ENCODE assay signal across 8 cellular contexts in the genomic region with DNA sequence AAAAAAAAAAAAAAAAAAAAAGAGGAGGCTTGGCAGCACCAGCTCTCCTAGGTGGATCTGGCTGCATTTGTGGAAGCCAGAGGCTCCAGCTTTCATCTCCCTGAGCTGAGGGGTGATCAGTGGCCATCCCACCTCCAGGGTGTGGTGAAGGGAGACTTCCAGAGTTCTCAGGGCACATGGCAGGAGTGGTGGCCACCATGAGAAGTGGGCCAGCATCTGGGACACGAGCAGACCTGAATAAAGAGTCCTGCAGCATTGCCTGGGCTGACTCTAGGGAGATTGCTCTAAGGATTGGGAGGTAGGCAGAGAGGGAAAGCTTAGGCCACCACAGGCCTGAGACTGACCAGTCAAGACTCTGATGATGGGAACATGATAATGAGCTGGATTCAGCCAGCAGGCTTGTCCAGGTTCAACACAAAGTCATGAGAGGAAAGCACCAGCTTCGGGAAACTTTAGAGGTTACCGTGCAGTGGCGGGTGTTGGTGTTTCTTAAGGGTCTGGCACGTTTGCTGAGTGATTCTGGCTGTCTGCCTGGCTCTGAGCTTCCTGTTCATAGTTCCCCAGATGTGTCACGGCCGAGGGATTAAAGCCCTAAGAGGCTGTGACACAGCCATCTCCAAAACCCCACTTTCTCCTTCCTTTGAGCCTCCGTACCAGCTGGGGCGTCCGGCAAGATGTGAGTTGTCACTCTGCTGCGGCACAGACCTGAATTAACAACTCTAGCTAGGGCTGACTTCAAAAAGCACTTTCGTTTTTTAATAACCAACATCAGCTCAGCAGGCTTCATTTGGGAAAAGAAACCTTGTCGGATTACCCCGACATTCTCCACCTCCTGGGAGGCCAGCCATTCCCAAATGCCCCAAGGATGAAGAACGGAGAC. TPM values are rescaled to one million over a fixed set of nuclear protein-coding genes. Genes with fewer than 3 reads are reported as not detected.
A peak's percentile ranks its signal among the peaks of the same experiment; 100 is the strongest.
DNase-seq lines count a peak whose midpoint lies in the region; ATAC-seq and TF ChIP-seq lines count a peak whose summit lies in the region.

No MANE protein-coding gene starts in this region.

- POLR2A ChIA-PET in AG04450 (lab: Yijun Ruan, JAX): interaction anchor here (0.7 to 1.5 kb wide), 6 partner anchors 8 to 71 kb away, joined by 3 to 14 read pairs (median 4); a partner anchor contains a TSS
- POLR2A ChIA-PET in activated CD4-positive, alpha-beta memory T cell treated with anti-CD3 and anti-CD28 coated beads for 36 hours (lab: Charles Lee): interaction anchor here (0.6 to 3.5 kb wide), 13 partner anchors 10 to 99 kb away, joined by 3 to 28 read pairs (median 4); no protein-coding TSS in a partner anchor

- CTCF ChIA-PET in AG04450 (lab: Charles Lee): interaction anchor here (0.8 to 1.2 kb wide), 4 partner anchors 21 to 137 kb away, joined by 3 to 4 read pairs (median 4); no protein-coding TSS in a partner anchor
- CTCF ChIA-PET in activated CD4-positive, alpha-beta memory T cell treated with anti-CD3 and anti-CD28 coated beads for 36 hours (lab: Charles Lee): interaction anchor here (1.0 to 1.9 kb wide), 6 partner anchors 21 to 220 kb away, joined by 3 to 12 read pairs (median 7); no protein-coding TSS in a partner anchor

- DNase-seq in AG04450 (ENCODE audit: low read depth, low spot score) (no peak), epithelial cell of prostate (ENCODE audit: low read depth, low spot score) (no peak), pons (ENCODE audit: low spot score) (peak; percentile 4), vagina (ENCODE audit: extremely low spot score in 2 of 2) (no peak), islet precursor cell (no peak)
- peak; percentile 92 for DNase-seq in activated CD4-positive, alpha-beta memory T cell treated with anti-CD3 and anti-CD28 coated beads for 36 hours

- no peaks in the 10 kb centered on the region for H3K36me3 ChIP-seq in vagina

- H3K4me3 Mint-ChIP-seq in activated CD4-positive, alpha-beta memory T cell treated with anti-CD3 and anti-CD28 coated beads for 36 hours: peak overlapping the region; percentile 81

- H3K4me3 ChIP-seq in AG04450 (ENCODE audit: low read depth, low read length): peak overlapping the region; percentile 56
- peak overlapping the region; percentile 38 to 40 for H3K4me3 ChIP-seq in vagina

- no peak for TF ChIP-seq POLR2A in vagina (IDR thresholded peaks at IDR 0.05)

- TF ChIP-seq CTCF in AG04450 (IDR thresholded peaks at IDR 0.05; ENCODE audit: low read depth, low read length) (no peak), vagina (IDR thresholded peaks at IDR 0.05) (no peak)

- intact Hi-C loops in activated CD4-positive, alpha-beta memory T cell treated with anti-CD3 and anti-CD28 coated beads for 36 hours (cut with micrococcal nuclease): loop anchor here (1.0 to 5.0 kb wide), 6 partner anchors 10 to 77 kb away; no protein-coding TSS in a partner anchor
- intact Hi-C loops in vagina (cut with DNase I): no loop called here

- H3K27me3 Mint-ChIP-seq in activated CD4-positive, alpha-beta memory T cell treated with anti-CD3 and anti-CD28 coated beads for 36 hours: peaks cover 12% of the 10 kb centered on the region

- H3K4me1 ChIP-seq in vagina: peaks cover 28% of the 10 kb centered on the region

- H3K27me3 ChIP-seq in AG04450 (ENCODE audit: control insufficient read depth, insufficient read depth, low read length): no peaks in the 10 kb centered on the region
- H3K27me3 ChIP-seq in vagina: no peaks in the 10 kb centered on the region

- H3K4me1 Mint-ChIP-seq in activated CD4-positive, alpha-beta memory T cell treated with anti-CD3 and anti-CD28 coated beads for 36 hours (ENCODE audit: low read depth): peaks cover 50% of the 10 kb centered on the region

- H3K9me3 ChIP-seq in AG04450 (ENCODE audit: control insufficient read depth, insufficient read depth, low read length) (no peaks in the 10 kb centered on the region), vagina (no peaks in the 10 kb centered on the region)

- H3K36me3 Mint-ChIP-seq in activated CD4-positive, alpha-beta memory T cell treated with anti-CD3 and anti-CD28 coated beads for 36 hours: peaks cover 7% of the 10 kb centered on the region

- H3K9me3 Mint-ChIP-seq in activated CD4-positive, alpha-beta memory T cell treated with anti-CD3 and anti-CD28 coated beads for 36 hours: peaks cover 6% of the 10 kb centered on the region

- H3K27ac ChIP-seq in AG04450 (ENCODE audit: low read depth, low read length) (peak overlapping the region; percentile 83), epithelial cell of prostate (peak overlapping the region; percentile 5), vagina (peak overlapping the region; percentile 83)

- peak; percentile 70 for ATAC-seq in GM19438 (IDR thresholded peaks at IDR 0.05; ENCODE audit: low read depth, unreplicated experiment)
- ATAC-seq in HG03520 (IDR thresholded peaks at IDR 0.05; ENCODE audit: unreplicated experiment): peak; percentile 68

- H3K27ac Mint-ChIP-seq in activated CD4-positive, alpha-beta memory T cell treated with anti-CD3 and anti-CD28 coated beads for 36 hours: peak overlapping the region; percentile 86

RNA-seq across cellular contexts. Expression of a gene that starts 38.3 kb away (rescaled TPM):
- 88.8 and 102 TPM in 2 replicates for polyA plus RNA-seq in AG04450 (2011; rRNA removed)
- polyA minus RNA-seq in AG04450 (2011; rRNA and poly(A)+ RNA removed): 48.1 and 53.2 TPM in 2 replicates
- total RNA-seq in activated CD4-positive, alpha-beta memory T cell treated with anti-CD3 and anti-CD28 coated beads for 36 hours: 10 to 100 TPM; 20.3 to 20.4 TPM
- 79.6 TPM for total RNA-seq in vagina

Comparison
In these comparisons a context has a peak if more than half of its experiments do, and no peak if none do; other contexts are left out.
1. DNase-seq: peak in activated CD4-positive, alpha-beta memory T cell treated with anti-CD3 and anti-CD28 coated beads for 36 hours (single experiment) and pons (single experiment); none in AG04450 (single experiment), epithelial cell of prostate (single experiment), vagina (0 of 2) and islet precursor cell (single experiment).
2. H3K27ac ChIP-seq: peak in every context shown above with its lines; median percentile 83 in AG04450; 83 in vagina; 5 in epithelial cell of prostate.